8 cellular contexts compared by ENCODE assay signal in the genomic region with DNA sequence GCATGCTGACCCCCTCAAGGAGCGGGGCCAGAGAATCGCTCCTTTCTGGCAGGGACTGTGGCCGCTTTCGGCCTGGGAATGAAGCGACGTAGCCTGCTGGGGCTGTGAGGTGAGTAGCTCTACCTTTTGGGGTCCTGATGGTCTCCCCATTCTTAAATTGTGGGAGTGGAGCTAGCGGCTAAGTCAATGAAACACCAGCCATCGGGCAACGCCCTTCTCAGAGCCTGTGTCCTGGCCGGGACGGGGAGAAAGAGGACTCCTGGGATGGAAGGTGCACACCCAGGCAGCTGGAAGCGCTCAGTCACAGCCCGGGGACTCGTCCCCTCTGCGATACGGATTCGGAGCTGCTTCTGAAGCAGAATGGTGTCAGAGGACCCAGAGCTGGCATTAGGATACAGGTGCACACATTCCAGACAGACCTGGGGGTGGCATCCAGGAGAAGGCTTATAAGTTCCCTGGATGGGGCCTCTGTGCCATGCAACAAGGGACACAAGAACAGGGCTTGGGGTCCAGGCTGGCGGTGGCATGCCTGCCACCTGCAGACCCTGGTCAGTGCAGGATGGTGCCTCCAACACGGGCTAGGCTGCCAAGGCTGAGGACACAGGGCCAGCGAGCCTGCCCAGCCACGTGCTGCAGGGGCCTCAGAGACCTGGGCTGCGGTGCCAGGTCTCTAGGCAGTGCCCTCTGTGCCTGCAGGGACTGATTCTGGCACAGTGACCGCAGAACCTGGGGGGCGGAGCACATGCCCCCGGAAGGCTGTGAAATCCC. TPM values are rescaled to one million over a fixed set of nuclear protein-coding genes. Genes with fewer than 3 reads are reported as not detected.
DNase-seq lines count a peak whose midpoint lies in the region; ATAC-seq and TF ChIP-seq lines count a peak whose summit lies in the region.

No MANE protein-coding gene starts in this region.

- no peak for ATAC-seq in naive thymus-derived CD8-positive, alpha-beta T cell
- no peak for ATAC-seq in GM18870 (IDR thresholded peaks at IDR 0.05; ENCODE audit: unreplicated experiment)

- POLR2A ChIA-PET in naive thymus-derived CD8-positive, alpha-beta T cell (lab: Charles Lee): interaction anchor here (1.1 to 4.2 kb wide), 2 partner anchors 183 to 188 kb away, joined by 3 to 19 read pairs; no protein-coding TSS in a partner anchor

- H3K27me3 Mint-ChIP-seq in IgD-negative memory B cell: peaks cover 29% of the 10 kb centered on the region
- H3K27me3 Mint-ChIP-seq in naive thymus-derived CD8-positive, alpha-beta T cell: peaks cover 9 to 31% (median 17%) of the 10 kb centered on the region in 5 donors

- H3K27ac Mint-ChIP-seq in IgD-negative memory B cell: no peak overlapping the region
- H3K27ac Mint-ChIP-seq in naive thymus-derived CD8-positive, alpha-beta T cell: no peak overlapping the region

- DNase-seq in choroid plexus epithelial cell (ENCODE audit: low read depth): no peak
- DNase-seq in naive thymus-derived CD8-positive, alpha-beta T cell: peak in 1 of 10 donors; percentile 17
- no peak for DNase-seq in NOMO-1 treated with DMSO at 0.1 percent for 48 hours (lab: John Stamatoyannopoulos, UW; ENCODE audit: unreplicated experiment)
- no peak for DNase-seq in SIG-M5 (lab: John Stamatoyannopoulos, UW)
- no peak for DNase-seq in GDM1 (lab: John Stamatoyannopoulos, UW)

- H3K4me3 Mint-ChIP-seq in IgD-negative memory B cell: peak overlapping the region in 3 of 4 donors; percentile 49 to 82 (median 64)
- H3K4me3 Mint-ChIP-seq in naive thymus-derived CD8-positive, alpha-beta T cell: peak overlapping the region; percentile 33 to 76 (median 60)

- no peak overlapping the region for H3K27ac ChIP-seq in BLaER1

- peaks cover 0 to 7% (median 3%) of the 10 kb centered on the region in 3 donors for H3K4me1 Mint-ChIP-seq in IgD-negative memory B cell
- H3K4me1 Mint-ChIP-seq in naive thymus-derived CD8-positive, alpha-beta T cell: peaks cover 3 to 16% (median 14%) of the 10 kb centered on the region in 4 donors

- peak overlapping the region; percentile 100 for H3K4me2 ChIP-seq in BLaER1

- H4K20me1 ChIP-seq in BLaER1: peaks cover 27% of the 10 kb centered on the region

- H3K9me3 Mint-ChIP-seq in IgD-negative memory B cell: no peaks in the 10 kb centered on the region
- peaks cover 0 to 2% (median 0%) of the 10 kb centered on the region in 9 donors for H3K9me3 Mint-ChIP-seq in naive thymus-derived CD8-positive, alpha-beta T cell

- H3K4me3 ChIP-seq in BLaER1 (peak overlapping the region; percentile 71), choroid plexus epithelial cell (ENCODE audit: low read depth, low read length) (peak overlapping the region; percentile 49)

- H3K36me3 ChIP-seq in BLaER1: no peaks in the 10 kb centered on the region

- peaks cover 32% of the 10 kb centered on the region for H3K27me3 ChIP-seq in BLaER1

- H3K36me3 Mint-ChIP-seq in IgD-negative memory B cell: peaks cover 1% of the 10 kb centered on the region
- no peaks in the 10 kb centered on the region for H3K36me3 Mint-ChIP-seq in naive thymus-derived CD8-positive, alpha-beta T cell

- H3K4me1 ChIP-seq in BLaER1: peaks cover 52% of the 10 kb centered on the region

- no peak for TF ChIP-seq CTCF in choroid plexus epithelial cell (conservative IDR thresholded peaks at IDR 0.05; ENCODE audit: low read depth, low read length)

- H3K9me3 ChIP-seq in BLaER1: no peaks in the 10 kb centered on the region

- H3K9ac ChIP-seq in BLaER1: peak overlapping the region; percentile 63; the same call in 1 of the 2 replicates

RNA-seq across cellular contexts. Expression of a gene that starts 0.9 kb away (rescaled TPM):
- not detected for polyA plus RNA-seq in IgD-negative memory B cell
- not detected for total RNA-seq in naive thymus-derived CD8-positive, alpha-beta T cell
- polyA plus RNA-seq in naive thymus-derived CD8-positive, alpha-beta T cell: not detected

RNA-seq across cellular contexts. Expression of a gene that starts 58.1 kb away (rescaled TPM):
- not detected for polyA plus RNA-seq in IgD-negative memory B cell
- total RNA-seq in naive thymus-derived CD8-positive, alpha-beta T cell: not detected
- polyA plus RNA-seq in naive thymus-derived CD8-positive, alpha-beta T cell: not detected
